In genomic region chr10:130812381-130813148, GRCh38 we compare ENCODE assay signal across 21 cellular contexts.
"Had no signal": no experiment of that assay in that cellular context is flagged by ENCODE, and none has a peak within 500 bp of the region (broad histone marks: within the 10 kb centered on the region; RNA-seq: fewer than 3 reads in every experiment).

No MANE protein-coding gene starts in this region.

- H3K9me3 ChIP-seq: gastrocnemius medialis, neutrophil, right atrium auricular region, sigmoid colon, thoracic aorta, transverse colon, uterus had no signal

- H3K27me3 ChIP-seq: gastrocnemius medialis, neutrophil, right atrium auricular region, transverse colon, uterus had no signal

- H3K27ac ChIP-seq: coronary artery, gastrocnemius medialis, heart right ventricle, neutrophil, right atrium auricular region, sigmoid colon, skin epidermis, stomach, thoracic aorta, transverse colon, uterus had no signal

- H3K4me1 ChIP-seq: gastrocnemius medialis, heart right ventricle, right atrium auricular region, sigmoid colon, stomach, transverse colon, uterus had no signal

- H3K4me3 Mint-ChIP-seq: naive thymus-derived CD8-positive, alpha-beta T cell had no signal

- H3K4me1 Mint-ChIP-seq: naive thymus-derived CD8-positive, alpha-beta T cell had no signal

- H3K27ac Mint-ChIP-seq: naive thymus-derived CD8-positive, alpha-beta T cell had no signal

- ATAC-seq: esophagus mucosa; gastrocnemius medialis; heart right ventricle; mucosa of descending colon; naive thymus-derived CD8-positive, alpha-beta T cell had no signal

- DNase-seq: effector CD8-positive, alpha-beta T cell; gastrocnemius medialis; heart right ventricle; hypothalamus; mucosa of descending colon; posterior cingulate gyrus; sigmoid colon; stimulated activated naive CD4-positive, alpha-beta T cell; stomach; substantia nigra; transverse colon; uterus had no signal

- H3K36me3 Mint-ChIP-seq: naive thymus-derived CD8-positive, alpha-beta T cell had no signal

- FAIRE-seq: endometrium, islet of Langerhans had no signal

- H3K36me3 ChIP-seq: gastrocnemius medialis, heart right ventricle, neutrophil, right atrium auricular region, sigmoid colon, stomach, thoracic aorta, transverse colon, uterus had no signal

- H3K4me3 ChIP-seq: coronary artery, gastrocnemius medialis, heart right ventricle, mucosa of descending colon, right atrium auricular region, sigmoid colon, skin epidermis, stomach, thoracic aorta, transverse colon, uterus had no signal
